In genomic region chr1:221165331-221166161, GRCh38 we compare ENCODE assay signal across 17 cellular contexts.
"Had no signal": no experiment of that assay in that cellular context is flagged by ENCODE, and none has a peak within 500 bp of the region (broad histone marks: within the 10 kb centered on the region; RNA-seq: fewer than 3 reads in every experiment).

No MANE protein-coding gene starts in this region.

- DNase-seq: activated B cell treated with CpG ODN at 0.5 μM for 24 hours; activated CD4-positive, alpha-beta T cell treated with anti-CD3 and anti-CD28 coated beads, Interleukin-2, amount 10 ng/mL, durations not matched to agents 7 days and 5 days; activated CD8-positive, alpha-beta memory T cell treated with anti-CD3 and anti-CD28 coated beads for 24 hours; activated T-cell treated with anti-CD3 and anti-CD28 coated beads for 4 hours; amniotic stem cell; endodermal cell; foreskin keratinocyte; head of caudate nucleus; left ventricle myocardium superior; midbrain; naive B cell; small intestine; T-helper 17 cell had no signal

- H3K9me3 Mint-ChIP-seq: activated CD4-positive, alpha-beta T cell treated with anti-CD3 and anti-CD28 coated beads, Interleukin-2, amount 10 ng/mL, durations not matched to agents 7 days and 5 days; activated naive CD4-positive, alpha-beta T cell treated with anti-CD3 and anti-CD28 coated beads, Interleukin-2, amount 50 U/mL, for 24 hours; endodermal cell had no signal

- H3K9me3 ChIP-seq: tibial nerve had no signal

- H3K36me3 Mint-ChIP-seq: activated naive CD4-positive, alpha-beta T cell treated with anti-CD3 and anti-CD28 coated beads, Interleukin-2, amount 50 U/mL, for 24 hours; brain; stimulated activated effector memory CD8-positive, alpha-beta T cell treated with anti-CD3 and anti-CD28 coated beads, Interleukin-12 subunit alpha, Interleukin-12 subunit beta, amount 100 ng/mL, for 72 hours had no signal

- H3K4me3 ChIP-seq: tibial nerve had no signal

- ATAC-seq: foreskin keratinocyte; left ventricle myocardium superior; stimulated activated effector memory CD8-positive, alpha-beta T cell treated with anti-CD3 and anti-CD28 coated beads, Interleukin-12 subunit alpha, Interleukin-12 subunit beta, amount 100 ng/mL, for 72 hours; T-helper 17 cell had no signal

- H3K4me1 Mint-ChIP-seq: activated CD4-positive, alpha-beta T cell treated with anti-CD3 and anti-CD28 coated beads, Interleukin-2, amount 10 ng/mL, durations not matched to agents 7 days and 5 days; activated naive CD4-positive, alpha-beta T cell treated with anti-CD3 and anti-CD28 coated beads, Interleukin-2, amount 50 U/mL, for 24 hours; brain; stimulated activated effector memory CD8-positive, alpha-beta T cell treated with anti-CD3 and anti-CD28 coated beads, Interleukin-12 subunit alpha, Interleukin-12 subunit beta, amount 100 ng/mL, for 72 hours; T-helper 17 cell had no signal

- H3K27ac ChIP-seq: foreskin keratinocyte, tibial nerve had no signal

- H3K27ac Mint-ChIP-seq: activated B cell treated with CpG ODN at 0.5 μM for 24 hours; activated CD4-positive, alpha-beta T cell treated with anti-CD3 and anti-CD28 coated beads, Interleukin-2, amount 10 ng/mL, durations not matched to agents 7 days and 5 days; activated naive CD4-positive, alpha-beta T cell treated with anti-CD3 and anti-CD28 coated beads, Interleukin-2, amount 50 U/mL, for 24 hours; brain; endodermal cell; stimulated activated effector memory CD8-positive, alpha-beta T cell treated with anti-CD3 and anti-CD28 coated beads, Interleukin-12 subunit alpha, Interleukin-12 subunit beta, amount 100 ng/mL, for 72 hours; T-helper 17 cell had no signal

- H3K4me3 Mint-ChIP-seq: activated B cell treated with CpG ODN at 0.5 μM for 24 hours; activated CD4-positive, alpha-beta T cell treated with anti-CD3 and anti-CD28 coated beads, Interleukin-2, amount 10 ng/mL, durations not matched to agents 7 days and 5 days; activated naive CD4-positive, alpha-beta T cell treated with anti-CD3 and anti-CD28 coated beads, Interleukin-2, amount 50 U/mL, for 24 hours; brain; endodermal cell; stimulated activated effector memory CD8-positive, alpha-beta T cell treated with anti-CD3 and anti-CD28 coated beads, Interleukin-12 subunit alpha, Interleukin-12 subunit beta, amount 100 ng/mL, for 72 hours; T-helper 17 cell had no signal

- H3K27me3 ChIP-seq: foreskin keratinocyte, tibial nerve had no signal

- H3K4me1 ChIP-seq: foreskin keratinocyte had no signal

- H3K27me3 Mint-ChIP-seq: activated naive CD4-positive, alpha-beta T cell treated with anti-CD3 and anti-CD28 coated beads, Interleukin-2, amount 50 U/mL, for 24 hours; brain had no signal

- H3K36me3 ChIP-seq: tibial nerve had no signal
